In genomic region chr15:43934480-43934879, GRCh38 we compare ENCODE assay signal across 25 cellular contexts.
DNase-seq lines count a peak whose midpoint lies in the region; FAIRE-seq and TF ChIP-seq lines count a peak whose summit lies in the region.
"Had no signal": no experiment of that assay in that cellular context is flagged by ENCODE, and none has a peak within 500 bp of the region (broad histone marks: within the 10 kb centered on the region; RNA-seq: fewer than 3 reads in every experiment).

No MANE protein-coding gene starts in this region.

- H3K4me2 ChIP-seq in mesenchymal stem cell (ENCODE audit: low read length, poor library complexity, severe bottlenecking): no peak overlapping the region

- TF ChIP-seq CTCF in HEK293 (tag by site-specific recombination; IDR thresholded peaks at IDR 0.05) (no peak), D721Med (IDR thresholded peaks at IDR 0.05; ENCODE audit: insufficient read depth, missing control alignments) (no peak), GM13977 (IDR thresholded peaks at IDR 0.05; ENCODE audit: extremely low read depth, insufficient read depth, missing control alignments) (no peak)

- in situ Hi-C loops in GM13977 (cut with MboI; ENCODE audit: low pct_unique_long_range_greater_than_20kb, low sequenced_read_pairs, unreplicated experiment): no loop called here

- WGBS in mesenchymal stem cell: 87% methylated on average over 6 of the region's 6 CpGs

- no peaks in the 10 kb centered on the region for H3K36me3 ChIP-seq in HEK293 (ENCODE audit: control insufficient read depth in 2 of 2, insufficient read depth in 1 of 2, low read length in 2 of 2)
- H3K36me3 ChIP-seq in mesenchymal stem cell (ENCODE audit: control insufficient read depth in 1 of 2, insufficient read depth in 2 of 2, low read depth in 1 of 2, low read length in 2 of 2): no peaks in the 10 kb centered on the region
- H3K36me3 ChIP-seq: adrenal gland, cardiac muscle cell, neutrophil, thyroid gland had no signal

- H2BK15ac ChIP-seq in mesenchymal stem cell (ENCODE audit: low read depth, poor library complexity, severe bottlenecking): no peak overlapping the region

- H4K91ac ChIP-seq in mesenchymal stem cell (ENCODE audit: low read length): no peak overlapping the region

- peak overlapping the region; percentile 42 for H3K9ac ChIP-seq in mesenchymal stem cell (ENCODE audit: low read length)

- H3K18ac ChIP-seq in mesenchymal stem cell (ENCODE audit: low read depth in 1 of 2, low read length in 2 of 2): no peak overlapping the region

- H3K14ac ChIP-seq in mesenchymal stem cell (ENCODE audit: low read length in 2 of 2): no peak overlapping the region

- H3K23ac ChIP-seq in mesenchymal stem cell (ENCODE audit: low read length in 2 of 2): no peak overlapping the region

- H3K27ac ChIP-seq in HEK293 (ENCODE audit: extremely low read depth, low read depth, low read length) (no peak overlapping the region), caudate nucleus (ENCODE audit: low read depth, low read length) (peak overlapping the region; percentile 62), mesenchymal stem cell (ENCODE audit: low read length, poor library complexity, severe bottlenecking) (no peak overlapping the region)
- H3K27ac ChIP-seq: adrenal gland, C4-2B, cardiac muscle cell, neutrophil, RWPE1, skin epidermis, thyroid gland had no signal

- H2BK5ac ChIP-seq in mesenchymal stem cell (ENCODE audit: low read depth, low read length, poor library complexity, severe bottlenecking): no peak overlapping the region

- no peak for FAIRE-seq in D721Med (lab: Jason Lieb, UNC)
- FAIRE-seq: A204.1, kidney had no signal

- H3K27me3 ChIP-seq in mesenchymal stem cell (ENCODE audit: control insufficient read depth in 1 of 2, insufficient read depth in 1 of 2, low read length in 2 of 2): no peaks in the 10 kb centered on the region
- H3K27me3 ChIP-seq: adrenal gland, thyroid gland had no signal

- H3K4me1 ChIP-seq in HEK293 (ENCODE audit: control insufficient read depth, insufficient read depth, low read length) (peaks cover 11% of the 10 kb centered on the region; the same call in 1 of the 2 replicates), mesenchymal stem cell (ENCODE audit: control insufficient read depth, insufficient read depth, low read depth, low read length) (peaks cover 23% of the 10 kb centered on the region)
- H3K4me1 ChIP-seq: adrenal gland had no signal

- H2BK120ac ChIP-seq in mesenchymal stem cell (ENCODE audit: low read depth, low read length): no peak overlapping the region

- no peak overlapping the region for H2AK5ac ChIP-seq in mesenchymal stem cell (ENCODE audit: low read length, severe bottlenecking)

- CTCF ChIA-PET in HEK293 (lab: Yijun Ruan, JAX): interaction anchor here (0.6 to 1.6 kb wide), 3 partner anchors 14 to 303 kb away, joined by 3 to 9 read pairs (median 3); no protein-coding TSS in a partner anchor

- POLR2A ChIA-PET in HEK293 (lab: Yijun Ruan, JAX): no interaction called here

- H2AFZ ChIP-seq in mesenchymal stem cell (ENCODE audit: low read depth, low read length): no peak overlapping the region

- DNase-seq in AG08395 (ENCODE audit: low spot score): peak; percentile 61
- DNase-seq in caudate nucleus (lab: John Stamatoyannopoulos, UW): peak in 2 of 61 donors; percentile 9 to 10
- no peak for DNase-seq in mesenchymal stem cell
- DNase-seq in activated gamma-delta T cell (lab: John Stamatoyannopoulos, UW): no peak
- DNase-seq in activated CD8-positive, alpha-beta memory T cell treated with anti-CD3 and anti-CD28 coated beads, Interleukin-2, amount 50 U/mL, for 48 hours: no peak
- DNase-seq in D721Med (ENCODE audit: insufficient read length, low spot score): no peak
- no peak for DNase-seq in GM13977 (ENCODE audit: low spot score)
- DNase-seq: activated CD4-positive, alpha-beta memory T cell treated with anti-CD3 and anti-CD28 coated beads for 36 hours; activated CD4-positive, CD25-positive, alpha-beta regulatory T cell; adrenal gland; dermis blood vessel endothelial cell; GDM1; KG1; kidney; NCI-H1436 treated with DMSO at 0.1 percent for 48 hours; NCI-H524; stimulated activated CD4-positive, alpha-beta T cell treated with anti-CD3 and anti-CD28 coated beads, Interleukin-2, amount 100 ng/mL, for 24 hours; thyroid gland had no signal

- no peak overlapping the region for H3K4ac ChIP-seq in mesenchymal stem cell (ENCODE audit: low read depth in 1 of 2, low read length in 2 of 2)

- H3K9me3 ChIP-seq in HEK293 (ENCODE audit: control insufficient read depth, insufficient read depth, low read depth, low read length): no peaks in the 10 kb centered on the region
- H3K9me3 ChIP-seq in mesenchymal stem cell (ENCODE audit: control insufficient read depth, low read length): no peaks in the 10 kb centered on the region
- H3K9me3 ChIP-seq: adrenal gland, neutrophil, thyroid gland had no signal

- H3K4me3 ChIP-seq in HEK293 (ENCODE audit: low read depth, low read length): no peak overlapping the region
- no peak overlapping the region for H3K4me3 ChIP-seq in mesenchymal stem cell (ENCODE audit: insufficient read depth in 1 of 2, low read depth in 1 of 2, low read length in 2 of 2)
- H3K4me3 ChIP-seq: adrenal gland, cardiac muscle cell, skin epidermis, thyroid gland had no signal

- H3K79me1 ChIP-seq in mesenchymal stem cell (replicated peaks; ENCODE audit: low read length, poor library complexity, severe bottlenecking): peaks cover 25% of the 10 kb centered on the region

- no peak overlapping the region for H2BK12ac ChIP-seq in mesenchymal stem cell (ENCODE audit: low read length in 2 of 2)

- no peak overlapping the region for H4K8ac ChIP-seq in mesenchymal stem cell (ENCODE audit: low read length)

TF ChIP-seq in HEK293, 187 proteins besides CTCF, POLR2A, EP300 and RAD21 (continues in another document):
- TF ChIP-seq ZNF692 (tag by site-specific recombination; IDR thresholded peaks at IDR 0.05) (no peak), GFI1B (tag by site-specific recombination; IDR thresholded peaks at IDR 0.05) (no peak), ZSCAN23 (tag by site-specific recombination; IDR thresholded peaks at IDR 0.05) (no peak), PRDM10 (tag by site-specific recombination; IDR thresholded peaks at IDR 0.05) (0 out of 2 replicates have a peak, but pooled peaks have one; percentile 17), KLF16 (tag by site-specific recombination; IDR thresholded peaks at IDR 0.05) (no peak), ZNF335 (tag by site-specific recombination; conservative IDR thresholded peaks at IDR 0.05) (peak; percentile 25; the same call in 1 of the 2 replicates), ZNF792 (tag by site-specific recombination; IDR thresholded peaks at IDR 0.05) (no peak), ZNF843 (tag by site-specific recombination; IDR thresholded peaks at IDR 0.05) (no peak), ZEB2 (tag by site-specific recombination; IDR thresholded peaks at IDR 0.05) (no peak), SP2 (tag by site-specific recombination; IDR thresholded peaks at IDR 0.05) (no peak), ZNF560 (tag by site-specific recombination; IDR thresholded peaks at IDR 0.05; ENCODE audit: borderline replicate concordance) (no peak)
